Comparison of ENCODE assay signal across 10 cellular contexts in genomic region chr15:62658498-62658897, GRCh38.
DNase-seq lines count a peak whose midpoint lies in the region; ATAC-seq and TF ChIP-seq lines count a peak whose summit lies in the region.
"Had no signal": no experiment of that assay in that cellular context is flagged by ENCODE, and none has a peak within 500 bp of the region (broad histone marks: within the 10 kb centered on the region; RNA-seq: fewer than 3 reads in every experiment).

No MANE protein-coding gene starts in this region.

- peaks cover 0 to 8% of the 10 kb centered on the region in 2 donors for H3K36me3 ChIP-seq in aorta (ENCODE audit: control insufficient read depth in 1 of 2, insufficient read depth in 2 of 2, low read length in 1 of 2)

- peaks cover 13 to 37% of the 10 kb centered on the region in 2 donors for H3K27me3 Mint-ChIP-seq in natural killer cell treated with Interleukin-12 subunit alpha and Interleukin-12 subunit beta and Interleukin-15 and Interleukin-18, amount 100 ng/mL, for 72 hours
- peaks cover 3 to 11% of the 10 kb centered on the region in 2 donors for H3K27me3 Mint-ChIP-seq in natural killer cell (ENCODE audit: low read depth in 2 of 2)

- H3K9me3 Mint-ChIP-seq in natural killer cell treated with Interleukin-12 subunit alpha and Interleukin-12 subunit beta and Interleukin-15 and Interleukin-18, amount 100 ng/mL, for 72 hours: no peaks in the 10 kb centered on the region
- no peaks in the 10 kb centered on the region for H3K9me3 Mint-ChIP-seq in natural killer cell

- no peaks in the 10 kb centered on the region for H3K27me3 ChIP-seq in foreskin keratinocyte
- no peaks in the 10 kb centered on the region for H3K27me3 ChIP-seq in aorta (ENCODE audit: control insufficient read depth in 1 of 2, insufficient read depth in 2 of 2, low read length in 1 of 2)

- peak overlapping the region; percentile 24 for H3K4me3 Mint-ChIP-seq in natural killer cell treated with Interleukin-12 subunit alpha and Interleukin-12 subunit beta and Interleukin-15 and Interleukin-18, amount 100 ng/mL, for 72 hours
- H3K4me3 Mint-ChIP-seq in natural killer cell: no peak overlapping the region

- H3K4me1 Mint-ChIP-seq in natural killer cell treated with Interleukin-12 subunit alpha and Interleukin-12 subunit beta and Interleukin-15 and Interleukin-18, amount 100 ng/mL, for 72 hours (ENCODE audit: low read depth in 2 of 2): peaks cover 0 to 6% of the 10 kb centered on the region in 2 donors
- no peaks in the 10 kb centered on the region for H3K4me1 Mint-ChIP-seq in natural killer cell

- H3K36me3 Mint-ChIP-seq in natural killer cell treated with Interleukin-12 subunit alpha and Interleukin-12 subunit beta and Interleukin-15 and Interleukin-18, amount 100 ng/mL, for 72 hours: no peaks in the 10 kb centered on the region
- H3K36me3 Mint-ChIP-seq in natural killer cell: no peaks in the 10 kb centered on the region

- ATAC-seq in natural killer cell treated with Interleukin-12 subunit alpha and Interleukin-12 subunit beta and Interleukin-15 and Interleukin-18, amount 100 ng/mL, for 72 hours: peak in 1 of 2 donors; percentile 87
- ATAC-seq in natural killer cell (no peak), foreskin keratinocyte (peak; percentile 46), aorta (ENCODE audit: low FRiP score) (peak; percentile 54)

- TF ChIP-seq CTCF in natural killer cell (IDR thresholded peaks at IDR 0.05): no peak
- TF ChIP-seq CTCF in foreskin keratinocyte (conservative IDR thresholded peaks at IDR 0.05): no peak

- H3K4me1 ChIP-seq in foreskin keratinocyte (no peaks in the 10 kb centered on the region), aorta (ENCODE audit: control insufficient read depth in 1 of 2, insufficient read depth in 2 of 2, low read length in 2 of 2) (no peaks in the 10 kb centered on the region)

- H3K4me3 ChIP-seq in aorta (ENCODE audit: low read length in 2 of 2): no peak overlapping the region

- H3K27ac ChIP-seq in foreskin keratinocyte (no peak overlapping the region), aorta (ENCODE audit: low read depth in 1 of 2, low read length in 2 of 2) (no peak overlapping the region)
- H3K27ac ChIP-seq: epithelial cell of prostate had no signal

- intact Hi-C loops in natural killer cell (cut with micrococcal nuclease): no loop called here
- intact Hi-C loops in aorta (cut with DNase I): no loop called here

- DNase-seq in natural killer cell treated with Interleukin-12 subunit alpha and Interleukin-12 subunit beta and Interleukin-15 and Interleukin-18, amount 100 ng/mL, for 72 hours (ENCODE audit: low spot score): no peak
- DNase-seq in natural killer cell: no peak
- peak; percentile 36 for DNase-seq in HT1080 (ENCODE audit: low read depth)
- DNase-seq in foreskin keratinocyte: peak in 1 of 2 donors; percentile 15
- peak in 1 of 2 donors; percentile 59 for DNase-seq in aorta
- DNase-seq in NCI-H128 (lab: John Stamatoyannopoulos, UW; ENCODE audit: unreplicated experiment): no peak
- no peak for DNase-seq in NCI-H1436 (lab: John Stamatoyannopoulos, UW)
- DNase-seq in stimulated activated naive CD4-positive, alpha-beta T cell (lab: John Stamatoyannopoulos, UW): no peak
- DNase-seq: kidney glomerular epithelial cell had no signal

- 75 to 77% methylated on average over 11 of the region's 11 CpGs for WGBS in aorta, 2 donors

- no peaks in the 10 kb centered on the region for H3K9me3 ChIP-seq in aorta (ENCODE audit: control insufficient read depth, low read length)

- H3K27ac Mint-ChIP-seq in natural killer cell treated with Interleukin-12 subunit alpha and Interleukin-12 subunit beta and Interleukin-15 and Interleukin-18, amount 100 ng/mL, for 72 hours: no peak overlapping the region
- no peak overlapping the region for H3K27ac Mint-ChIP-seq in natural killer cell

Comparison
In these comparisons a context has a peak if more than half of its experiments do, and no peak if none do; other contexts are left out.
1. ATAC-seq: peak in foreskin keratinocyte (single experiment) and aorta (single experiment); none in natural killer cell (0 of 3).